29 cellular contexts compared by ENCODE assay signal in the genomic region with DNA sequence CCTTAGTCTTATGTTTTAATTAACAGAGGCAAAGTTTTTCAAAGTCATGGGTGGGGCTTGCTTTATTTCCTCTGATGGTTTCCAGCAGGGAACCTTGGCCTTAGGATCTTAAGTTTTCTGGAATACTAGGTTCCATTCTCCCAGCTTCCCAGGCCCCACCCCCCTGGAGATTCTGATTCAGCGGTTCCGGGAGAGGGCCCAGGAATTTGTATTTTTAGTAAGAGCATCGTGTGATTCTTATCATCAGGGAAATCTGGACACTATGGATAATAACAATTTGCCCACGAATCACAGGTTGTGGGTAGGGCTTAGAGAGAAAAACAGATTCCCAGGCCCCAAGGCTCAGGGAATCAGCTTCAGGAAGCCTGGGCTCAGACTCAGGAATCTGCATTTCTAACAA.
A peak's percentile ranks its signal among the peaks of the same experiment; 100 is the strongest.
DNase-seq lines count a peak whose midpoint lies in the region; ATAC-seq and TF ChIP-seq lines count a peak whose summit lies in the region.
"Had no signal": no experiment of that assay in that cellular context is flagged by ENCODE, and none has a peak within 500 bp of the region (broad histone marks: within the 10 kb centered on the region; RNA-seq: fewer than 3 reads in every experiment).

No MANE protein-coding gene starts in this region.

- no peak overlapping the region for H3K4me3 ChIP-seq in endodermal cell (ENCODE audit: low read length)
- H3K4me3 ChIP-seq in uterus, result no peak overlapping the region
- H3K4me3 ChIP-seq: esophagus muscularis mucosa, gastrocnemius medialis, right lobe of liver, tibial nerve had no signal

- H3K9me3 Mint-ChIP-seq in activated CD8-positive, alpha-beta memory T cell treated with anti-CD3 and anti-CD28 coated beads, Interleukin-2, amount 10 ng/mL, durations not matched to agents 7 days and 5 days (ENCODE audit: low read depth), result no peaks in the 10 kb centered on the region
- peaks cover 10% of the 10 kb centered on the region for H3K9me3 Mint-ChIP-seq in endodermal cell
- H3K9me3 Mint-ChIP-seq: activated B cell treated with CpG ODN at 0.5 μM for 24 hours; activated T-helper 1 cell treated with anti-CD3 and anti-CD28 coated beads, Interleukin-12 subunit alpha, Interleukin-12 subunit beta, Interleukin-2, Interleukin-4 antibody, amounts not matched to agents 30 ng/mL and 10 ng/mL and 1 ng/mL, durations not matched to agents 14 hours and 24 hours and 36 hours; central memory CD8-positive, alpha-beta T cell; T-cell had no signal

- H3K9ac ChIP-seq in endodermal cell (ENCODE audit: extremely low read depth, low read length, poor library complexity, severe bottlenecking), result no peak overlapping the region

- H3K4me1 ChIP-seq in endodermal cell (ENCODE audit: control insufficient read depth, insufficient read depth, low read length) (no peaks in the 10 kb centered on the region), uterus (no peaks in the 10 kb centered on the region)
- H3K4me1 ChIP-seq: right lobe of liver had no signal

- intact Hi-C loops in uterus (cut with DNase I; ENCODE audit: low total_unique reads), result no loop called here

- TF ChIP-seq CTCF in endodermal cell (conservative IDR thresholded peaks at IDR 0.05) (no peak), uterus (IDR thresholded peaks at IDR 0.05) (no peak)

- ATAC-seq in activated CD8-positive, alpha-beta memory T cell treated with anti-CD3 and anti-CD28 coated beads, Interleukin-2, amount 10 ng/mL, durations not matched to agents 7 days and 5 days, result no peak
- ATAC-seq: gastrocnemius medialis, left lobe of liver, right lobe of liver, T-cell had no signal

- H3K9me3 ChIP-seq in endodermal cell (ENCODE audit: control insufficient read depth, low read length) (no peaks in the 10 kb centered on the region), uterus (no peaks in the 10 kb centered on the region)
- H3K9me3 ChIP-seq: esophagus muscularis mucosa, gastrocnemius medialis, right lobe of liver, tibial nerve had no signal

- WGBS in endodermal cell (ENCODE audit: insufficient coverage in 1 of 2, insufficient read length in 1 of 2), 2 experiments, result 76 to 87% methylated on average over 2 to 4 of the region's 4 CpGs

- CTCF ChIA-PET in activated CD8-positive, alpha-beta memory T cell treated with anti-CD3 and anti-CD28 coated beads, Interleukin-2, amount 10 ng/mL, durations not matched to agents 7 days and 5 days (lab: Charles Lee), result no interaction called here

- H3K27me3 Mint-ChIP-seq in activated CD8-positive, alpha-beta memory T cell treated with anti-CD3 and anti-CD28 coated beads, Interleukin-2, amount 10 ng/mL, durations not matched to agents 7 days and 5 days, result no peaks in the 10 kb centered on the region
- H3K27me3 Mint-ChIP-seq in endodermal cell (ENCODE audit: insufficient read depth), result no peaks in the 10 kb centered on the region
- H3K27me3 Mint-ChIP-seq: activated B cell treated with CpG ODN at 0.5 μM for 24 hours; central memory CD8-positive, alpha-beta T cell; T-cell had no signal

- H3K36me3 ChIP-seq in endodermal cell (ENCODE audit: control insufficient read depth, insufficient read depth, low read length), result no peaks in the 10 kb centered on the region
- no peaks in the 10 kb centered on the region for H3K36me3 ChIP-seq in uterus
- H3K36me3 ChIP-seq: esophagus muscularis mucosa, gastrocnemius medialis, right lobe of liver, tibial nerve had no signal

- no peak overlapping the region for H3K4me3 Mint-ChIP-seq in activated CD8-positive, alpha-beta memory T cell treated with anti-CD3 and anti-CD28 coated beads, Interleukin-2, amount 10 ng/mL, durations not matched to agents 7 days and 5 days
- no peak overlapping the region for H3K4me3 Mint-ChIP-seq in endodermal cell
- H3K4me3 Mint-ChIP-seq: activated B cell treated with CpG ODN at 0.5 μM for 24 hours; activated T-helper 1 cell treated with anti-CD3 and anti-CD28 coated beads, Interleukin-12 subunit alpha, Interleukin-12 subunit beta, Interleukin-2, Interleukin-4 antibody, amounts not matched to agents 30 ng/mL and 10 ng/mL and 1 ng/mL, durations not matched to agents 14 hours and 24 hours and 36 hours; central memory CD8-positive, alpha-beta T cell; T-cell had no signal

- H3K27ac ChIP-seq in endodermal cell (ENCODE audit: low read depth, low read length) (no peak overlapping the region), uterus (peak overlapping the region; percentile 81 to 84)
- H3K27ac ChIP-seq: 22Rv1, gastrocnemius medialis, right lobe of liver had no signal

- no peaks in the 10 kb centered on the region for H3K27me3 ChIP-seq in endodermal cell (ENCODE audit: control insufficient read depth, insufficient read depth, low read length, poor library complexity, severe bottlenecking)
- no peaks in the 10 kb centered on the region for H3K27me3 ChIP-seq in uterus
- H3K27me3 ChIP-seq: esophagus muscularis mucosa, gastrocnemius medialis, right lobe of liver, tibial nerve had no signal

- DNase-seq in activated CD8-positive, alpha-beta memory T cell treated with anti-CD3 and anti-CD28 coated beads, Interleukin-2, amount 10 ng/mL, durations not matched to agents 7 days and 5 days, result peak; percentile 3
- no peak for DNase-seq in activated CD8-positive, alpha-beta memory T cell treated with anti-CD3 and anti-CD28 coated beads, Interleukin-2, amount 50 U/mL, for 4 hours
- DNase-seq in endodermal cell (peak; percentile 61), islet precursor cell (peak; percentile 42), uterus (peak; percentile 52 to 70), inferior parietal cortex (ENCODE audit: extremely low spot score) (no peak), C1 segment of cervical spinal cord (lab: John Stamatoyannopoulos, UW) (no peak)
- no peak for DNase-seq in activated CD4-positive, CD25-positive, alpha-beta regulatory T cell (lab: John Stamatoyannopoulos, UW)
- DNase-seq: activated B cell treated with CpG ODN at 0.5 μM for 24 hours; activated CD8-positive, alpha-beta memory T cell treated with anti-CD3 and anti-CD28 coated beads, Interleukin-2, amount 50 U/mL, for 48 hours; activated naive CD4-positive, alpha-beta T cell treated with Interleukin-2 at 50 U/mL for 16 hours; dermis blood vessel endothelial cell; gastrocnemius medialis; GF-D8; hippocampal formation; KBM-7; NCI-H1092; NCI-H1694; NCI-H446 treated with DMSO at 0.1 percent for 48 hours; posterior cingulate gyrus; right lobe of liver; stimulated activated CD4-positive, alpha-beta T cell treated with anti-CD3 and anti-CD28 coated beads, Interleukin-4, amount 100 ng/mL, for 1 hour; T-cell had no signal

- no peaks in the 10 kb centered on the region for H3K36me3 Mint-ChIP-seq in activated CD8-positive, alpha-beta memory T cell treated with anti-CD3 and anti-CD28 coated beads, Interleukin-2, amount 10 ng/mL, durations not matched to agents 7 days and 5 days
- no peaks in the 10 kb centered on the region for H3K36me3 Mint-ChIP-seq in endodermal cell (ENCODE audit: low read depth)

- H3K4me1 Mint-ChIP-seq in activated CD8-positive, alpha-beta memory T cell treated with anti-CD3 and anti-CD28 coated beads, Interleukin-2, amount 10 ng/mL, durations not matched to agents 7 days and 5 days, result peaks cover 13% of the 10 kb centered on the region
- H3K4me1 Mint-ChIP-seq in endodermal cell, result peaks cover 29% of the 10 kb centered on the region

- TF ChIP-seq POLR2A in uterus (IDR thresholded peaks at IDR 0.05), result no peak

- H3K27ac Mint-ChIP-seq in activated CD8-positive, alpha-beta memory T cell treated with anti-CD3 and anti-CD28 coated beads, Interleukin-2, amount 10 ng/mL, durations not matched to agents 7 days and 5 days, result no peak overlapping the region
- H3K27ac Mint-ChIP-seq in endodermal cell, result peak overlapping the region; percentile 46
- H3K27ac Mint-ChIP-seq: activated B cell treated with CpG ODN at 0.5 μM for 24 hours; activated T-helper 1 cell treated with anti-CD3 and anti-CD28 coated beads, Interleukin-12 subunit alpha, Interleukin-12 subunit beta, Interleukin-2, Interleukin-4 antibody, amounts not matched to agents 30 ng/mL and 10 ng/mL and 1 ng/mL, durations not matched to agents 14 hours and 24 hours and 36 hours; T-cell had no signal

Comparison
In these comparisons a context has a peak if more than half of its experiments do, and no peak if none do; other contexts are left out.
1. DNase-seq: peak in activated CD8-positive, alpha-beta memory T cell treated with anti-CD3 and anti-CD28 coated beads, Interleukin-2, amount 10 ng/mL, durations not matched to agents 7 days and 5 days (single experiment), endodermal cell (single experiment), islet precursor cell (single experiment) and uterus (2 of 2); none in activated CD8-positive, alpha-beta memory T cell treated with anti-CD3 and anti-CD28 coated beads, Interleukin-2, amount 50 U/mL, for 4 hours (single experiment), inferior parietal cortex (single experiment), activated CD4-positive, CD25-positive, alpha-beta regulatory T cell (0 of 4) and C1 segment of cervical spinal cord (0 of 14).